In the genomic region with DNA sequence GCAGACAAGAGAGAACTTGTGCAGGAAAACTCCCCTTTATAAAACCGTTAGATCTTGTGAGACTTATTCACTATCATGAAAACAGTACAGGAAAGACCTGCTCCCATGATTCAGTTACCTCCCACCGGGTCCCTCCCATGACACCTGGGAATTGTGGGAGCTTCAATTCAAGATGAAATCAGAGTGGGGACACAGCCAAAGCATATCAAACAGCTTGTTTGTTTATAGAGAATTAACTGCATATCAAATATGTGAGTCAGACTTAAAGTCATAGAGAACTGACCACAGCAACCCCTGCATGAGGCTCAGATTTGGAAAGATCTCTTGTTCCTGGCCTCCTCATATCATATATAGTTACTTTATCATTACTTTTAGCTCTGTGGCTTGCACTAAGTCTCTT, we compare ENCODE assay signal across 1 cellular context.
TF ChIP-seq lines count a peak whose summit lies in the region.

No MANE protein-coding gene starts in this region.

TF ChIP-seq in HCT116, 20 proteins besides CTCF, POLR2A, EP300 and RAD21 (continued from another document):
- TF ChIP-seq, protein P1, sequence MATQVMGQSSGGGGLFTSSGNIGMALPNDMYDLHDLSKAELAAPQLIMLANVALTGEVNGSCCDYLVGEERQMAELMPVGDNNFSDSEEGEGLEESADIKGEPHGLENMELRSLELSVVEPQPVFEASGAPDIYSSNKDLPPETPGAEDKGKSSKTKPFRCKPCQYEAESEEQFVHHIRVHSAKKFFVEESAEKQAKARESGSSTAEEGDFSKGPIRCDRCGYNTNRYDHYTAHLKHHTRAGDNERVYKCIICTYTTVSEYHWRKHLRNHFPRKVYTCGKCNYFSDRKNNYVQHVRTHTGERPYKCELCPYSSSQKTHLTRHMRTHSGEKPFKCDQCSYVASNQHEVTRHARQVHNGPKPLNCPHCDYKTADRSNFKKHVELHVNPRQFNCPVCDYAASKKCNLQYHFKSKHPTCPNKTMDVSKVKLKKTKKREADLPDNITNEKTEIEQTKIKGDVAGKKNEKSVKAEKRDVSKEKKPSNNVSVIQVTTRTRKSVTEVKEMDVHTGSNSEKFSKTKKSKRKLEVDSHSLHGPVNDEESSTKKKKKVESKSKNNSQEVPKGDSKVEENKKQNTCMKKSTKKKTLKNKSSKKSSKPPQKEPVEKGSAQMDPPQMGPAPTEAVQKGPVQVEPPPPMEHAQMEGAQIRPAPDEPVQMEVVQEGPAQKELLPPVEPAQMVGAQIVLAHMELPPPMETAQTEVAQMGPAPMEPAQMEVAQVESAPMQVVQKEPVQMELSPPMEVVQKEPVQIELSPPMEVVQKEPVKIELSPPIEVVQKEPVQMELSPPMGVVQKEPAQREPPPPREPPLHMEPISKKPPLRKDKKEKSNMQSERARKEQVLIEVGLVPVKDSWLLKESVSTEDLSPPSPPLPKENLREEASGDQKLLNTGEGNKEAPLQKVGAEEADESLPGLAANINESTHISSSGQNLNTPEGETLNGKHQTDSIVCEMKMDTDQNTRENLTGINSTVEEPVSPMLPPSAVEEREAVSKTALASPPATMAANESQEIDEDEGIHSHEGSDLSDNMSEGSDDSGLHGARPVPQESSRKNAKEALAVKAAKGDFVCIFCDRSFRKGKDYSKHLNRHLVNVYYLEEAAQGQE (IDR thresholded peaks at IDR 0.05; ENCODE audit: low read depth) = no peak
